Comparison of ENCODE assay signal across 9 cellular contexts in the genomic region with DNA sequence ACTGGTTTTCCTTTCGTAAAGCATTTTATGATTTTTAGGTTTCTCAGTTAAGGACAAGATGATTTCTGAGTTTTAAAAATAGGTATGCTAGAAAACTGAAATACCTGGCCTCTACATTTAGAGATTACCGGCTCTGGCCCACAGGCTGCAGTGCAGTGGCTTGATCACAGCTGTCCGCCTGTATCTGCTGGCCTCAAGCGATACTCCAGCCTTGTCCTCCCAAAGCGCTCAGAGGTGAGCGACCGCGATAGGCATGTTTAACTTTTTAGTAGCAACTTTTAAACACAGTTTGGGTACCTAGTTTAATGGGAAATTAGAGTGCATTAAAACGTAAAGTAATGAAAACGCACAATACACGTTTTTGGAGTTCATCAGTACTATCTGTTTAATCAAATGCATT. TPM values are rescaled to one million over a fixed set of nuclear protein-coding genes. Genes with fewer than 3 reads are reported as not detected.
DNase-seq lines count a peak whose midpoint lies in the region; ATAC-seq and TF ChIP-seq lines count a peak whose summit lies in the region.
"Had no signal": no experiment of that assay in that cellular context is flagged by ENCODE, and none has a peak within 500 bp of the region (broad histone marks: within the 10 kb centered on the region; RNA-seq: fewer than 3 reads in every experiment).

No MANE protein-coding gene starts in this region.

- POLR2A ChIA-PET in activated CD4-positive, alpha-beta T cell treated with anti-CD3 and anti-CD28 coated beads, Interleukin-2, amount 10 ng/mL, durations not matched to agents 7 days and 5 days (lab: Charles Lee), result no interaction called here

- peaks cover 0 to 5% of the 10 kb centered on the region in 2 donors for H3K36me3 ChIP-seq in gastroesophageal sphincter

- H3K4me3 ChIP-seq in gastroesophageal sphincter, result peak overlapping the region; percentile 49 to 69
- H3K4me3 ChIP-seq: smooth muscle cell had no signal

- TF ChIP-seq POLR2A in gastroesophageal sphincter (IDR thresholded peaks at IDR 0.05), result no peak

- no peaks in the 10 kb centered on the region for H3K27me3 Mint-ChIP-seq in activated CD4-positive, alpha-beta T cell treated with anti-CD3 and anti-CD28 coated beads, Interleukin-2, amount 10 ng/mL, durations not matched to agents 7 days and 5 days
- no peaks in the 10 kb centered on the region for H3K27me3 Mint-ChIP-seq in stimulated activated memory B cell treated with anti-CD40 and anti-IgM and Interleukin-4, amounts not matched to agents 10 μg/mL and 1 μg/mL and 100 μg/mL, for 72 hours

- H3K27me3 ChIP-seq in gastroesophageal sphincter, result no peaks in the 10 kb centered on the region

- no peak for TF ChIP-seq EP300 in gastroesophageal sphincter (IDR thresholded peaks at IDR 0.05)

- H3K9me3 ChIP-seq in gastroesophageal sphincter, result no peaks in the 10 kb centered on the region

- 27% methylated on average over 9 of the region's 11 CpGs; no CpG with 5 or more reads in 1 of the 2 donors for WGBS in gastroesophageal sphincter (ENCODE audit: low coverage in 1 of 2), 2 donors

- H3K27ac Mint-ChIP-seq in activated CD4-positive, alpha-beta T cell treated with anti-CD3 and anti-CD28 coated beads, Interleukin-2, amount 10 ng/mL, durations not matched to agents 7 days and 5 days, result peak overlapping the region; percentile 99
- peak overlapping the region; percentile 100 for H3K27ac Mint-ChIP-seq in stimulated activated memory B cell treated with anti-CD40 and anti-IgM and Interleukin-4, amounts not matched to agents 10 μg/mL and 1 μg/mL and 100 μg/mL, for 72 hours

- peaks cover 0 to 24% (median 0%) of the 10 kb centered on the region in 3 donors for H3K4me1 ChIP-seq in gastroesophageal sphincter

- H3K4me1 Mint-ChIP-seq in activated CD4-positive, alpha-beta T cell treated with anti-CD3 and anti-CD28 coated beads, Interleukin-2, amount 10 ng/mL, durations not matched to agents 7 days and 5 days, result peaks cover 19% of the 10 kb centered on the region
- peaks cover 11% of the 10 kb centered on the region for H3K4me1 Mint-ChIP-seq in stimulated activated memory B cell treated with anti-CD40 and anti-IgM and Interleukin-4, amounts not matched to agents 10 μg/mL and 1 μg/mL and 100 μg/mL, for 72 hours

- peaks cover 8% of the 10 kb centered on the region for H3K36me3 Mint-ChIP-seq in activated CD4-positive, alpha-beta T cell treated with anti-CD3 and anti-CD28 coated beads, Interleukin-2, amount 10 ng/mL, durations not matched to agents 7 days and 5 days (ENCODE audit: low read depth)
- peaks cover 15% of the 10 kb centered on the region for H3K36me3 Mint-ChIP-seq in stimulated activated memory B cell treated with anti-CD40 and anti-IgM and Interleukin-4, amounts not matched to agents 10 μg/mL and 1 μg/mL and 100 μg/mL, for 72 hours

- no peak for DNase-seq in activated CD4-positive, alpha-beta T cell treated with anti-CD3 and anti-CD28 coated beads, Interleukin-2, amount 10 ng/mL, durations not matched to agents 7 days and 5 days
- no peak for DNase-seq in activated CD4-positive, alpha-beta T cell treated with anti-CD3 and anti-CD28 coated beads, Interleukin-2, amount 50 U/mL, for 1 hour
- no peak for DNase-seq in NCI-H146 treated with DMSO at 0.1 percent for 48 hours (lab: John Stamatoyannopoulos, UW; ENCODE audit: unreplicated experiment)
- DNase-seq in stimulated activated naive CD4-positive, alpha-beta T cell treated with Interleukin-2 at 50 U/mL for 16 hours (lab: John Stamatoyannopoulos, UW), result no peak

- H3K27ac ChIP-seq in VCaP, result peak overlapping the region; percentile 99
- H3K27ac ChIP-seq in gastroesophageal sphincter, result peak overlapping the region in 2 of 4 donors; percentile 91 to 96

- H3K9me3 Mint-ChIP-seq in activated CD4-positive, alpha-beta T cell treated with anti-CD3 and anti-CD28 coated beads, Interleukin-2, amount 10 ng/mL, durations not matched to agents 7 days and 5 days, result no peaks in the 10 kb centered on the region
- no peaks in the 10 kb centered on the region for H3K9me3 Mint-ChIP-seq in stimulated activated memory B cell treated with anti-CD40 and anti-IgM and Interleukin-4, amounts not matched to agents 10 μg/mL and 1 μg/mL and 100 μg/mL, for 72 hours

- ATAC-seq in gastroesophageal sphincter (no peak), HG03025 (IDR thresholded peaks at IDR 0.05; ENCODE audit: low FRiP score, unreplicated experiment) (no peak)
- no peak for ATAC-seq in stimulated activated memory B cell treated with anti-CD40 and anti-IgM and Interleukin-4, amounts not matched to agents 10 μg/mL and 1 μg/mL and 100 μg/mL, for 72 hours

- peak overlapping the region; percentile 79 for H3K4me3 Mint-ChIP-seq in activated CD4-positive, alpha-beta T cell treated with anti-CD3 and anti-CD28 coated beads, Interleukin-2, amount 10 ng/mL, durations not matched to agents 7 days and 5 days
- H3K4me3 Mint-ChIP-seq in stimulated activated memory B cell treated with anti-CD40 and anti-IgM and Interleukin-4, amounts not matched to agents 10 μg/mL and 1 μg/mL and 100 μg/mL, for 72 hours, result peak overlapping the region; percentile 83

- CTCF ChIA-PET in activated CD4-positive, alpha-beta T cell treated with anti-CD3 and anti-CD28 coated beads, Interleukin-2, amount 10 ng/mL, durations not matched to agents 7 days and 5 days (lab: Charles Lee), result no interaction called here

- TF ChIP-seq CTCF in VCaP (conservative IDR thresholded peaks at IDR 0.05) (0 out of 2 replicates have a peak, but pooled peaks have one; percentile 16), gastroesophageal sphincter (IDR thresholded peaks at IDR 0.05) (peak in 1 of 4 experiments; percentile 3)

RNA-seq across cellular contexts. Expression of a gene that starts 1.1 kb away (rescaled TPM):
- 10 to 100 TPM; 14.9 to 18.8 TPM for total RNA-seq in activated CD4-positive, alpha-beta T cell treated with anti-CD3 and anti-CD28 coated beads, Interleukin-2, amount 10 ng/mL, durations not matched to agents 7 days and 5 days
- total RNA-seq in gastroesophageal sphincter, result 10 to 100 TPM in 2 of 4 donors, not detected in 2; 19.8 to 29.0 TPM
- total RNA-seq: smooth muscle cell had no signal
